Comparison of ENCODE assay signal across 1 cellular context in the genomic region with DNA sequence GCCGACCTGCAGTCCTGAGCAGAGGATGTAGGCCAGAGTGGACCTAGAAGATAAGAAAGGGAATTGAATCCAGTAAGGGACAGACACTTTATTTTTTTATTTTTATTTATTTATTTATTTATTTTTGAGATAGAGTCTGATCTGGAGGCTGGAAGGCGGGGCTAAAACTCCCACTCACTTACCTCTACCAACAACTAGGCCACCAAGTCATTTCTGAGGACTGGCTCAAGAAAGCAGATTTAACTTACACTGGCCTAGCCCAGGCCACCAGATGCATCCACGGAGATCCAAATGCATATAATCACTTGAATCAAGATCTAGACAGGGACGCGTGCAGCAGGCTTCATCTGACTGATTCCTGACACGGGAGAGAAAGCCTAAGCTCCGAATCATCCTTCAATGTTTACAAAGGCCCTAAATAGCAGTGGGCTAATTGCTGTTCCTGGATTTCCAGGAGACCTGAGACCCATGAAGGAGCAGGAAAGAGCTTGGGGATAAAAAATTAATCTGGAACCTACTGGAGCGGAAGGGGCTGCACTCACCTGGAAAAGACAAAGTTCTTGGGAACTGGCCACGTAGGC.
TF ChIP-seq lines count a peak whose summit lies in the region.

No MANE protein-coding gene starts in this region.

TF ChIP-seq in GM12878, 131 proteins besides CTCF, POLR2A, EP300 and RAD21:
- TF ChIP-seq GATAD2B (conservative IDR thresholded peaks at IDR 0.05; ENCODE audit: low read depth): no peak
- no peak for TF ChIP-seq SMAD5 (IDR thresholded peaks at IDR 0.05; ENCODE audit: low read depth)
- no peak for TF ChIP-seq HCFC1 (IDR thresholded peaks at IDR 0.05; ENCODE audit: low read length)
- TF ChIP-seq, protein P1, sequence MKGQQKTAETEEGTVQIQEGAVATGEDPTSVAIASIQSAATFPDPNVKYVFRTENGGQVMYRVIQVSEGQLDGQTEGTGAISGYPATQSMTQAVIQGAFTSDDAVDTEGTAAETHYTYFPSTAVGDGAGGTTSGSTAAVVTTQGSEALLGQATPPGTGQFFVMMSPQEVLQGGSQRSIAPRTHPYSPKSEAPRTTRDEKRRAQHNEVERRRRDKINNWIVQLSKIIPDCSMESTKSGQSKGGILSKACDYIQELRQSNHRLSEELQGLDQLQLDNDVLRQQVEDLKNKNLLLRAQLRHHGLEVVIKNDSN (IDR thresholded peaks at IDR 0.05; ENCODE audit: borderline replicate concordance, extremely low read length, insufficient read depth, low read depth, low read length): no peak
- TF ChIP-seq, protein P2, sequence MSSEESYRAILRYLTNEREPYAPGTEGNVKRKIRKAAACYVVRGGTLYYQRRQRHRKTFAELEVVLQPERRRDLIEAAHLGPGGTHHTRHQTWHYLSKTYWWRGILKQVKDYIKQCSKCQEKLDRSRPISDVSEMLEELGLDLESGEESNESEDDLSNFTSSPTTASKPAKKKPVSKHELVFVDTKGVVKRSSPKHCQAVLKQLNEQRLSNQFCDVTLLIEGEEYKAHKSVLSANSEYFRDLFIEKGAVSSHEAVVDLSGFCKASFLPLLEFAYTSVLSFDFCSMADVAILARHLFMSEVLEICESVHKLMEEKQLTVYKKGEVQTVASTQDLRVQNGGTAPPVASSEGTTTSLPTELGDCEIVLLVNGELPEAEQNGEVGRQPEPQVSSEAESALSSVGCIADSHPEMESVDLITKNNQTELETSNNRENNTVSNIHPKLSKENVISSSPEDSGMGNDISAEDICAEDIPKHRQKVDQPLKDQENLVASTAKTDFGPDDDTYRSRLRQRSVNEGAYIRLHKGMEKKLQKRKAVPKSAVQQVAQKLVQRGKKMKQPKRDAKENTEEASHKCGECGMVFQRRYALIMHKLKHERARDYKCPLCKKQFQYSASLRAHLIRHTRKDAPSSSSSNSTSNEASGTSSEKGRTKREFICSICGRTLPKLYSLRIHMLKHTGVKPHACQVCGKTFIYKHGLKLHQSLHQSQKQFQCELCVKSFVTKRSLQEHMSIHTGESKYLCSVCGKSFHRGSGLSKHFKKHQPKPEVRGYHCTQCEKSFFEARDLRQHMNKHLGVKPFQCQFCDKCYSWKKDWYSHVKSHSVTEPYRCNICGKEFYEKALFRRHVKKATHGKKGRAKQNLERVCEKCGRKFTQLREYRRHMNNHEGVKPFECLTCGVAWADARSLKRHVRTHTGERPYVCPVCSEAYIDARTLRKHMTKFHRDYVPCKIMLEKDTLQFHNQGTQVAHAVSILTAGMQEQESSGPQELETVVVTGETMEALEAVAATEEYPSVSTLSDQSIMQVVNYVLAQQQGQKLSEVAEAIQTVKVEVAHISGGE (CRISPR knock-in tag; IDR thresholded peaks at IDR 0.05): no peak
- no peak for TF ChIP-seq STAT3 (IDR thresholded peaks at IDR 0.05; ENCODE audit: low read depth, low read length)
- TF ChIP-seq BRCA1 (IDR thresholded peaks at IDR 0.05; ENCODE audit: low read depth, low read length): no peak
- TF ChIP-seq HDAC6 (IDR thresholded peaks at IDR 0.05; ENCODE audit: unreplicated experiment): no peak
- TF ChIP-seq, protein P3, sequence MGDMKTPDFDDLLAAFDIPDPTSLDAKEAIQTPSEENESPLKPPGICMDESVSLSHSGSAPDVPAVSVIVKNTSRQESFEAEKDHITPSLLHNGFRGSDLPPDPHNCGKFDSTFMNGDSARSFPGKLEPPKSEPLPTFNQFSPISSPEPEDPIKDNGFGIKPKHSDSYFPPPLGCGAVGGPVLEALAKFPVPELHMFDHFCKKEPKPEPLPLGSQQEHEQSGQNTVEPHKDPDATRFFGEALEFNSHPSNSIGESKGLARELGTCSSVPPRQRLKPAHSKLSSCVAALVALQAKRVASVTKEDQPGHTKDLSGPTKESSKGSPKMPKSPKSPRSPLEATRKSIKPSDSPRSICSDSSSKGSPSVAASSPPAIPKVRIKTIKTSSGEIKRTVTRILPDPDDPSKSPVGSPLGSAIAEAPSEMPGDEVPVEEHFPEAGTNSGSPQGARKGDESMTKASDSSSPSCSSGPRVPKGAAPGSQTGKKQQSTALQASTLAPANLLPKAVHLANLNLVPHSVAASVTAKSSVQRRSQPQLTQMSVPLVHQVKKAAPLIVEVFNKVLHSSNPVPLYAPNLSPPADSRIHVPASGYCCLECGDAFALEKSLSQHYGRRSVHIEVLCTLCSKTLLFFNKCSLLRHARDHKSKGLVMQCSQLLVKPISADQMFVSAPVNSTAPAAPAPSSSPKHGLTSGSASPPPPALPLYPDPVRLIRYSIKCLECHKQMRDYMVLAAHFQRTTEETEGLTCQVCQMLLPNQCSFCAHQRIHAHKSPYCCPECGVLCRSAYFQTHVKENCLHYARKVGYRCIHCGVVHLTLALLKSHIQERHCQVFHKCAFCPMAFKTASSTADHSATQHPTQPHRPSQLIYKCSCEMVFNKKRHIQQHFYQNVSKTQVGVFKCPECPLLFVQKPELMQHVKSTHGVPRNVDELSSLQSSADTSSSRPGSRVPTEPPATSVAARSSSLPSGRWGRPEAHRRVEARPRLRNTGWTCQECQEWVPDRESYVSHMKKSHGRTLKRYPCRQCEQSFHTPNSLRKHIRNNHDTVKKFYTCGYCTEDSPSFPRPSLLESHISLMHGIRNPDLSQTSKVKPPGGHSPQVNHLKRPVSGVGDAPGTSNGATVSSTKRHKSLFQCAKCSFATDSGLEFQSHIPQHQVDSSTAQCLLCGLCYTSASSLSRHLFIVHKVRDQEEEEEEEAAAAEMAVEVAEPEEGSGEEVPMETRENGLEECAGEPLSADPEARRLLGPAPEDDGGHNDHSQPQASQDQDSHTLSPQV (IDR thresholded peaks at IDR 0.05): no peak
- no peak for TF ChIP-seq RELA (IDR thresholded peaks at IDR 0.05; ENCODE audit: borderline replicate concordance, partially characterized antibody)
- TF ChIP-seq PAX5 (IDR thresholded peaks at IDR 0.05; ENCODE audit: borderline replicate concordance, low read depth, low read length): no peak
